In genomic region chr11:113137735-113138529, GRCh38 we compare ENCODE assay signal across 16 cellular contexts.
A peak's percentile ranks its signal among the peaks of the same experiment; 100 is the strongest.
DNase-seq lines count a peak whose midpoint lies in the region; ATAC-seq and TF ChIP-seq lines count a peak whose summit lies in the region.
"Had no signal": no experiment of that assay in that cellular context is flagged by ENCODE, and none has a peak within 500 bp of the region (broad histone marks: within the 10 kb centered on the region; RNA-seq: fewer than 3 reads in every experiment).

No MANE protein-coding gene starts in this region.

- TF ChIP-seq POLR2A in erythroblast (IDR thresholded peaks at IDR 0.05; ENCODE audit: low read length), result no peak

- TF ChIP-seq CTCF in brain (conservative IDR thresholded peaks at IDR 0.05) (no peak), nephron (IDR thresholded peaks at IDR 0.05; ENCODE audit: unreplicated experiment in 3 of 3) (no peak)

- H3K27ac Mint-ChIP-seq in brain, result peak overlapping the region; percentile 53 to 93 (median 85)
- H3K27ac Mint-ChIP-seq in nephron, result peak overlapping the region; percentile 46 to 59 (median 50)
- H3K27ac Mint-ChIP-seq in naive thymus-derived CD8-positive, alpha-beta T cell, result peak overlapping the region in 1 of 10 donors; percentile 9
- H3K27ac Mint-ChIP-seq: activated B cell treated with CpG ODN at 0.5 μM for 24 hours; activated naive CD8-positive, alpha-beta T cell; activated T-helper 1 cell treated with anti-CD3 and anti-CD28 coated beads, Interleukin-12 subunit alpha, Interleukin-12 subunit beta, Interleukin-2, Interleukin-4 antibody, amounts not matched to agents 30 ng/mL and 10 ng/mL and 1 ng/mL, durations not matched to agents 14 hours and 24 hours and 36 hours had no signal

- peak; percentile 46 for DNase-seq in NCI-H1092 (lab: John Stamatoyannopoulos, UW)
- peak; percentile 51 for DNase-seq in NCI-H2171 (lab: John Stamatoyannopoulos, UW)
- DNase-seq in naive thymus-derived CD8-positive, alpha-beta T cell, result no peak
- DNase-seq in erythroblast (lab: John Stamatoyannopoulos, UW), result no peak
- DNase-seq: activated B cell treated with CpG ODN at 0.5 μM for 24 hours; gastrocnemius medialis; left lung; NCI-H2029; Right ventricle myocardium superior; stimulated activated CD4-positive, alpha-beta T cell treated with anti-CD3 and anti-CD28 coated beads, Interleukin-2, amount 100 ng/mL, for 48 hours; T-helper 2 cell had no signal

- POLR2A ChIA-PET in naive thymus-derived CD8-positive, alpha-beta T cell (lab: Charles Lee), result no interaction called here

- H3K4me3 Mint-ChIP-seq in brain, result peak overlapping the region; percentile 8 to 77 (median 65)
- H3K4me3 Mint-ChIP-seq in nephron, result no peak overlapping the region
- H3K4me3 Mint-ChIP-seq in naive thymus-derived CD8-positive, alpha-beta T cell, result no peak overlapping the region
- H3K4me3 Mint-ChIP-seq: activated B cell treated with CpG ODN at 0.5 μM for 24 hours; activated naive CD8-positive, alpha-beta T cell; activated T-helper 1 cell treated with anti-CD3 and anti-CD28 coated beads, Interleukin-12 subunit alpha, Interleukin-12 subunit beta, Interleukin-2, Interleukin-4 antibody, amounts not matched to agents 30 ng/mL and 10 ng/mL and 1 ng/mL, durations not matched to agents 14 hours and 24 hours and 36 hours had no signal

- ATAC-seq in naive thymus-derived CD8-positive, alpha-beta T cell, result no peak
- no peak for ATAC-seq in HG03045 (IDR thresholded peaks at IDR 0.05; ENCODE audit: unreplicated experiment)
- ATAC-seq: gastrocnemius medialis, left lung had no signal

- H3K9me3 Mint-ChIP-seq in brain, result no peaks in the 10 kb centered on the region
- no peaks in the 10 kb centered on the region for H3K9me3 Mint-ChIP-seq in nephron
- H3K9me3 Mint-ChIP-seq in naive thymus-derived CD8-positive, alpha-beta T cell, result no peaks in the 10 kb centered on the region
- H3K9me3 Mint-ChIP-seq: activated B cell treated with CpG ODN at 0.5 μM for 24 hours; activated T-helper 1 cell treated with anti-CD3 and anti-CD28 coated beads, Interleukin-12 subunit alpha, Interleukin-12 subunit beta, Interleukin-2, Interleukin-4 antibody, amounts not matched to agents 30 ng/mL and 10 ng/mL and 1 ng/mL, durations not matched to agents 14 hours and 24 hours and 36 hours had no signal

- peaks cover 20% of the 10 kb centered on the region for H3K36me3 Mint-ChIP-seq in brain
- H3K36me3 Mint-ChIP-seq in nephron (ENCODE audit: low read depth), result peaks cover 13% of the 10 kb centered on the region
- H3K36me3 Mint-ChIP-seq in naive thymus-derived CD8-positive, alpha-beta T cell, result no peaks in the 10 kb centered on the region
- H3K36me3 Mint-ChIP-seq: activated naive CD8-positive, alpha-beta T cell had no signal

- H3K27me3 Mint-ChIP-seq in brain (peaks cover 2% of the 10 kb centered on the region), nephron (ENCODE audit: low read depth) (peaks cover 5% of the 10 kb centered on the region)
- H3K27me3 Mint-ChIP-seq in naive thymus-derived CD8-positive, alpha-beta T cell, result peaks cover 20 to 48% (median 36%) of the 10 kb centered on the region in 5 donors

- H3K4me1 Mint-ChIP-seq in brain, result peaks cover 94% of the 10 kb centered on the region
- peaks cover 88% of the 10 kb centered on the region for H3K4me1 Mint-ChIP-seq in nephron
- H3K4me1 Mint-ChIP-seq in naive thymus-derived CD8-positive, alpha-beta T cell, result no peaks in the 10 kb centered on the region
- H3K4me1 Mint-ChIP-seq: activated B cell treated with CpG ODN at 0.5 μM for 24 hours had no signal

Comparison
In these comparisons a context has a peak if more than half of its experiments do, and no peak if none do; other contexts are left out.
1. DNase-seq: peak in NCI-H1092 (single experiment) and NCI-H2171 (single experiment); none in naive thymus-derived CD8-positive, alpha-beta T cell (0 of 10) and erythroblast (0 of 2).
2. H3K4me3 Mint-ChIP-seq: peak in brain (5 of 5); none in nephron (0 of 3) and naive thymus-derived CD8-positive, alpha-beta T cell (0 of 10).